8 cellular contexts compared by ENCODE assay signal in genomic region chr19:41928754-41929535, GRCh38. TPM values are rescaled to one million over a fixed set of nuclear protein-coding genes. Genes with fewer than 3 reads are reported as not detected.
DNase-seq lines count a peak whose midpoint lies in the region; ATAC-seq, FAIRE-seq and TF ChIP-seq lines count a peak whose summit lies in the region.

No MANE protein-coding gene starts in this region.

- H3K79me2 ChIP-seq in Loucy (ENCODE audit: insufficient read depth, low read length) = peaks cover 10% of the 10 kb centered on the region; the same call in 1 of the 2 replicates

- DNase-seq in CD4-positive, alpha-beta memory T cell = peak; percentile 51 to 68 (median 54)
- no peak for DNase-seq in bronchial epithelial cell (ENCODE audit: low read depth)
- no peak for DNase-seq in hypothalamus (lab: John Stamatoyannopoulos, UW)
- DNase-seq in superior temporal gyrus (ENCODE audit: extremely low spot score) = no peak

- no peaks in the 10 kb centered on the region for H3K9me3 Mint-ChIP-seq in CD4-positive, alpha-beta memory T cell
- H3K9me3 Mint-ChIP-seq in nephron = no peaks in the 10 kb centered on the region

- H3K36me3 ChIP-seq in CD4-positive, alpha-beta memory T cell (ENCODE audit: insufficient read depth, low read length) = no peaks in the 10 kb centered on the region
- H3K36me3 ChIP-seq in Loucy (ENCODE audit: insufficient read depth, low read length) (no peaks in the 10 kb centered on the region), bronchial epithelial cell (ENCODE audit: control insufficient read depth, insufficient read depth, low read length) (no peaks in the 10 kb centered on the region)

- POLR2A ChIA-PET in CD4-positive, alpha-beta memory T cell (lab: Charles Lee; ENCODE audit: partially characterized antibody) = interaction anchor here (0.9 to 10.2 kb wide), 15 partner anchors 16 to 69 kb away, joined by 3 to 156 read pairs (median 7); partner anchors contain the start of genes ARHGEF1 and RPS19

- no peak for ATAC-seq in GM19324 (IDR thresholded peaks at IDR 0.05; ENCODE audit: low FRiP score, unreplicated experiment)
- no peak for ATAC-seq in GM21619 (IDR thresholded peaks at IDR 0.05; ENCODE audit: unreplicated experiment)

- TF ChIP-seq CTCF in Loucy (conservative IDR thresholded peaks at IDR 0.05; ENCODE audit: low read length) (no peak), bronchial epithelial cell (IDR thresholded peaks at IDR 0.05; ENCODE audit: insufficient read depth, low read length, severe bottlenecking) (no peak), nephron (IDR thresholded peaks at IDR 0.05; ENCODE audit: unreplicated experiment in 3 of 3) (no peak)

- peak overlapping the region; percentile 75 to 96 (median 89) for H3K27ac Mint-ChIP-seq in CD4-positive, alpha-beta memory T cell
- H3K27ac Mint-ChIP-seq in nephron = no peak overlapping the region

- no peaks in the 10 kb centered on the region for H4K20me1 ChIP-seq in Loucy (ENCODE audit: insufficient read depth, low read length, poor library complexity, severe bottlenecking)

- FAIRE-seq in bronchial epithelial cell (lab: Jason Lieb, UNC) = peak; percentile 89

- H3K27me3 Mint-ChIP-seq in CD4-positive, alpha-beta memory T cell = no peaks in the 10 kb centered on the region
- H3K27me3 Mint-ChIP-seq in nephron (ENCODE audit: low read depth) = peaks cover 59% of the 10 kb centered on the region

- H3F3A ChIP-seq in Loucy (ENCODE audit: low read depth) = no peaks in the 10 kb centered on the region

- peak overlapping the region; percentile 97 for H3K4me2 ChIP-seq in Loucy (ENCODE audit: low read depth, low read length, poor library complexity, severe bottlenecking)

- peak overlapping the region; percentile 37 to 74 for H3K4me3 ChIP-seq in CD4-positive, alpha-beta memory T cell (ENCODE audit: low read length in 2 of 2)
- H3K4me3 ChIP-seq in Loucy (ENCODE audit: low read length, poor library complexity, severe bottlenecking) (peak overlapping the region; percentile 98), bronchial epithelial cell (ENCODE audit: low read depth, low read length) (no peak overlapping the region)

- peaks cover 28% of the 10 kb centered on the region for H3K4me1 ChIP-seq in CD4-positive, alpha-beta memory T cell (ENCODE audit: insufficient read depth, low read length)
- peaks cover 17% of the 10 kb centered on the region for H3K4me1 ChIP-seq in Loucy (ENCODE audit: insufficient read depth, low read length, poor library complexity, severe bottlenecking)

- H2AFZ ChIP-seq in Loucy (ENCODE audit: low read length) = peak overlapping the region; percentile 94

- peak overlapping the region; percentile 86 to 98 (median 94) for H3K4me3 Mint-ChIP-seq in CD4-positive, alpha-beta memory T cell
- peak overlapping the region; percentile 72 to 81 (median 80) for H3K4me3 Mint-ChIP-seq in nephron

- no peaks in the 10 kb centered on the region for H3K9me3 ChIP-seq in CD4-positive, alpha-beta memory T cell (ENCODE audit: control insufficient read depth in 1 of 2, low read length in 2 of 2)
- no peaks in the 10 kb centered on the region for H3K9me3 ChIP-seq in Loucy (ENCODE audit: insufficient read depth, low read depth, low read length)

- H3K36me3 Mint-ChIP-seq in CD4-positive, alpha-beta memory T cell = no peaks in the 10 kb centered on the region
- H3K36me3 Mint-ChIP-seq in nephron (ENCODE audit: low read depth) = no peaks in the 10 kb centered on the region

- H3K4me1 Mint-ChIP-seq in CD4-positive, alpha-beta memory T cell = peaks cover 20 to 44% (median 27%) of the 10 kb centered on the region in 4 donors
- peaks cover 16% of the 10 kb centered on the region for H3K4me1 Mint-ChIP-seq in nephron

- CTCF ChIA-PET in CD4-positive, alpha-beta memory T cell (lab: Charles Lee; ENCODE audit: partially characterized antibody) = interaction anchor here (0.9 to 1.9 kb wide), 6 partner anchors 8 to 69 kb away, joined by 3 to 7 read pairs (median 4); partner anchors contain the start of gene RPS19

- peak overlapping the region; percentile 88 for H3K9ac ChIP-seq in Loucy (ENCODE audit: low read depth, low read length, poor library complexity, severe bottlenecking)

- H3K27me3 ChIP-seq in CD4-positive, alpha-beta memory T cell (ENCODE audit: insufficient read depth, low read length) = no peaks in the 10 kb centered on the region
- no peaks in the 10 kb centered on the region for H3K27me3 ChIP-seq in Loucy (ENCODE audit: insufficient read depth, low read length, poor library complexity, severe bottlenecking)
- peaks cover 83% of the 10 kb centered on the region for H3K27me3 ChIP-seq in bronchial epithelial cell (ENCODE audit: control insufficient read depth, insufficient read depth, low read length)

- H3K27ac ChIP-seq in CD4-positive, alpha-beta memory T cell (ENCODE audit: low read depth, low read length) = no peak overlapping the region

- intact Hi-C loops in CD4-positive, alpha-beta memory T cell (cut with micrococcal nuclease) = loop anchor here (1.0 to 2.0 kb wide), 3 partner anchors 14 to 54 kb away; no protein-coding TSS in a partner anchor

- no peaks in the 10 kb centered on the region for H3K9me2 ChIP-seq in Loucy (replicated peaks; ENCODE audit: low read depth, low read length)

RNA-seq across cellular contexts. Expression of gene ERFL, which starts 0.7 kb away (rescaled TPM):
- 1 to 10 TPM; 6.6 to 9.2 TPM for total RNA-seq in CD4-positive, alpha-beta memory T cell
- polyA plus RNA-seq in CD4-positive, alpha-beta memory T cell = under 1 TPM in 1 of 2 donors, not detected in 1; 0.11 TPM
- total RNA-seq in bronchial epithelial cell = under 0.01 TPM in 2 replicates

RNA-seq across cellular contexts. Expression of gene RABAC1, which starts 30.2 kb away (rescaled TPM):
- total RNA-seq in CD4-positive, alpha-beta memory T cell = 100 to 1,000 TPM in 1 of 2 experiments, 10 to 100 TPM in 1; 97.4 to 100 TPM
- 100 to 1,000 TPM; 198 to 256 TPM for polyA plus RNA-seq in CD4-positive, alpha-beta memory T cell
- total RNA-seq in bronchial epithelial cell = 96.6 and 98.4 TPM in 2 replicates

RNA-seq across cellular contexts. Expression of gene ARHGEF1, which starts 46.0 kb away (rescaled TPM):
- 100 to 1,000 TPM; 956 to 992 TPM for total RNA-seq in CD4-positive, alpha-beta memory T cell
- polyA plus RNA-seq in CD4-positive, alpha-beta memory T cell = 100 to 1,000 TPM; 140 to 325 TPM
- total RNA-seq in bronchial epithelial cell = 19.2 and 25.0 TPM in 2 replicates

RNA-seq across cellular contexts. Expression of gene CD79A, which starts 51.9 kb away (rescaled TPM):
- total RNA-seq in CD4-positive, alpha-beta memory T cell = 1 to 10 TPM in 1 of 2 experiments, under 1 TPM in 1; 0.93 to 1.3 TPM
- 10 to 100 TPM in 1 of 2 donors, 1 to 10 TPM in 1; 5.1 to 29.7 TPM for polyA plus RNA-seq in CD4-positive, alpha-beta memory T cell
- not detected in 2 replicates for total RNA-seq in bronchial epithelial cell

Comparison
In these comparisons a context has a peak if more than half of its experiments do, and no peak if none do; other contexts are left out.
1. DNase-seq: peak in CD4-positive, alpha-beta memory T cell (5 of 5); none in bronchial epithelial cell (single experiment), hypothalamus (0 of 51) and superior temporal gyrus (single experiment).
2. H3K27ac Mint-ChIP-seq: peak in CD4-positive, alpha-beta memory T cell (7 of 7); none in nephron (0 of 3).
3. RNA of gene ARHGEF1, which starts 46.0 kb away (total RNA-seq): 956 to 992 TPM in CD4-positive, alpha-beta memory T cell; 19.2 to 25.0 TPM in bronchial epithelial cell; every median in the first group is over 10 times any median in the second.